In the genomic region with DNA sequence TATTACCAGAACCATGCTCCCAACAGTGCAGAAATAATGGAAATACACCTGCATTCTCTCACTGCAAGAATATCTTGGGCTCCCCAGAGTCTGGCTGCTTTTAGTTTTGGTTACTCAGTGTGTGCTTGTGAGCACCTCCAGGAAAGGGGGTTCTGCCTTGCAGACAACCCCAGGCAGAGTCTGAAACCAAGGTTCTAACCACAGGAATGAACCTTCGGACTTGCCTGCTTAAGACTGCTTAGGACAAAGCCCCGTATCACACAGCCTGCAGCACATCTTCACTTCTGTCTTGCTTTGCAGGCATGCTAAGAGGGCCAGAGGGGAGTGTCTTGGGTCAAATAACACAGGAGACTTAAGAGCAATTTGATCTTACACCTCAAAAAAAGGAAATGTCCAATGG, we compare ENCODE assay signal across 16 cellular contexts.
DNase-seq lines count a peak whose midpoint lies in the region; ATAC-seq lines count a peak whose summit lies in the region.
"Had no signal": no experiment of that assay in that cellular context is flagged by ENCODE, and none has a peak within 500 bp of the region (broad histone marks: within the 10 kb centered on the region; RNA-seq: fewer than 3 reads in every experiment).

No MANE protein-coding gene starts in this region.

- DNase-seq in activated CD4-positive, alpha-beta T cell treated with anti-CD3 and anti-CD28 coated beads, Interleukin-2, amount 10 ng/mL, durations not matched to agents 24 days and 14 days = peak; percentile 22
- DNase-seq in activated CD4-positive, alpha-beta T cell treated with anti-CD3 and anti-CD28 coated beads for 4 hours = no peak
- peak; percentile 10 for DNase-seq in astrocyte of the hippocampus (ENCODE audit: low read depth, low spot score)
- peak; percentile 56 for DNase-seq in islet precursor cell
- DNase-seq in renal cortical epithelial cell (ENCODE audit: low read depth) = peak; percentile 29
- DNase-seq in NCI-H2227 treated with DMSO at 0.1 percent for 48 hours (lab: John Stamatoyannopoulos, UW) = no peak
- no peak for DNase-seq in stimulated activated CD4-positive, alpha-beta T cell treated with anti-CD3 and anti-CD28 coated beads, Interleukin-4, amount 100 ng/mL, for 1 hour
- DNase-seq: AML-193; C1 segment of cervical spinal cord; Calu3; CD4-positive, alpha-beta T cell; DMS79 had no signal

- intact Hi-C loops in activated CD4-positive, alpha-beta T cell treated with anti-CD3 and anti-CD28 coated beads, Interleukin-2, amount 10 ng/mL, durations not matched to agents 24 days and 14 days (cut with micrococcal nuclease) = no loop called here

- H3K9me3 Mint-ChIP-seq in activated CD4-positive, alpha-beta T cell treated with anti-CD3 and anti-CD28 coated beads, Interleukin-2, amount 10 ng/mL, durations not matched to agents 24 days and 14 days = peaks cover 16% of the 10 kb centered on the region
- H3K9me3 Mint-ChIP-seq: GM23338 had no signal

- peaks cover 4% of the 10 kb centered on the region for H3K4me1 Mint-ChIP-seq in activated CD4-positive, alpha-beta T cell treated with anti-CD3 and anti-CD28 coated beads, Interleukin-2, amount 10 ng/mL, durations not matched to agents 24 days and 14 days

- H3K36me3 Mint-ChIP-seq in activated CD4-positive, alpha-beta T cell treated with anti-CD3 and anti-CD28 coated beads, Interleukin-2, amount 10 ng/mL, durations not matched to agents 24 days and 14 days (ENCODE audit: low read depth) = no peaks in the 10 kb centered on the region

- H3K4me3 Mint-ChIP-seq in activated CD4-positive, alpha-beta T cell treated with anti-CD3 and anti-CD28 coated beads, Interleukin-2, amount 10 ng/mL, durations not matched to agents 24 days and 14 days = no peak overlapping the region
- H3K4me3 Mint-ChIP-seq: CD4-positive, alpha-beta T cell; GM23338 had no signal

- peaks cover 35% of the 10 kb centered on the region for H3K27me3 Mint-ChIP-seq in activated CD4-positive, alpha-beta T cell treated with anti-CD3 and anti-CD28 coated beads, Interleukin-2, amount 10 ng/mL, durations not matched to agents 24 days and 14 days
- H3K27me3 Mint-ChIP-seq: CD4-positive, alpha-beta T cell had no signal

- ATAC-seq in GM18858 (IDR thresholded peaks at IDR 0.05; ENCODE audit: unreplicated experiment) = no peak
- ATAC-seq: GM12878, GM23338, HepG2 had no signal

- no peak overlapping the region for H3K27ac Mint-ChIP-seq in activated CD4-positive, alpha-beta T cell treated with anti-CD3 and anti-CD28 coated beads, Interleukin-2, amount 10 ng/mL, durations not matched to agents 24 days and 14 days
- H3K27ac Mint-ChIP-seq: CD4-positive, alpha-beta T cell; GM23338 had no signal

Comparison
In these comparisons a context has a peak if more than half of its experiments do, and no peak if none do; other contexts are left out.
1. DNase-seq: peak in activated CD4-positive, alpha-beta T cell treated with anti-CD3 and anti-CD28 coated beads, Interleukin-2, amount 10 ng/mL, durations not matched to agents 24 days and 14 days (single experiment), astrocyte of the hippocampus (single experiment), islet precursor cell (single experiment) and renal cortical epithelial cell (single experiment); none in activated CD4-positive, alpha-beta T cell treated with anti-CD3 and anti-CD28 coated beads for 4 hours (0 of 2), NCI-H2227 treated with DMSO at 0.1 percent for 48 hours (single experiment) and stimulated activated CD4-positive, alpha-beta T cell treated with anti-CD3 and anti-CD28 coated beads, Interleukin-4, amount 100 ng/mL, for 1 hour (single experiment).